14 cellular contexts compared by ENCODE assay signal in genomic region chr2:239260546-239261327, GRCh38.
A peak's percentile ranks its signal among the peaks of the same experiment; 100 is the strongest.
DNase-seq lines count a peak whose midpoint lies in the region; ATAC-seq, FAIRE-seq and TF ChIP-seq lines count a peak whose summit lies in the region.
"Had no signal": no experiment of that assay in that cellular context is flagged by ENCODE, and none has a peak within 500 bp of the region (broad histone marks: within the 10 kb centered on the region; RNA-seq: fewer than 3 reads in every experiment).

No MANE protein-coding gene starts in this region.

- H3K4me3 Mint-ChIP-seq in CD8-positive, alpha-beta T cell: peak overlapping the region; percentile 78

- H2BK5ac ChIP-seq in neuronal stem cell (ENCODE audit: low read length): no peak overlapping the region

- no peak overlapping the region for H4K91ac ChIP-seq in neuronal stem cell (ENCODE audit: low read depth, low read length, poor library complexity)

- peak overlapping the region; percentile 37 for H2AK5ac ChIP-seq in neuronal stem cell (ENCODE audit: low read depth, low read length)

- POLR2A ChIA-PET in CD8-positive, alpha-beta T cell (lab: Charles Lee): no interaction called here
- POLR2A ChIA-PET in GM12878 (lab: Charles Lee): no interaction called here

- H2BK120ac ChIP-seq in neuronal stem cell (ENCODE audit: low read depth, low read length): no peak overlapping the region

- SMC1A ChIA-PET in GM12878 (lab: Charles Lee; ENCODE audit: uncharacterized antibody, unreplicated experiment): interaction anchor here (1.7 kb wide), 1 partner anchor 109 kb away, joined by 5 read pairs; no protein-coding TSS in a partner anchor

- RAD21 ChIA-PET in GM12878 (lab: Charles Lee; ENCODE audit: unreplicated experiment): interaction anchor here (1.9 kb wide), 1 partner anchor 7 kb away, joined by 7 read pairs; no protein-coding TSS in a partner anchor

- H3K14ac ChIP-seq in neuronal stem cell (ENCODE audit: low read length): no peak overlapping the region

- H3K9me3 Mint-ChIP-seq in CD8-positive, alpha-beta T cell: peaks cover 10% of the 10 kb centered on the region

- ATAC-seq in CD8-positive, alpha-beta T cell: no peak
- ATAC-seq in GM12878: no peak

- no peak overlapping the region for H3K4me3 ChIP-seq in BLaER1 treated with 17β-estradiol and CSF1 and Interleukin-3, amounts not matched to agents 10 nM and 100 nM
- no peak overlapping the region for H3K4me3 ChIP-seq in CD8-positive, alpha-beta T cell (ENCODE audit: low read depth, low read length)
- H3K4me3 ChIP-seq in GM12878 (no peak overlapping the region), neuronal stem cell (ENCODE audit: low read length in 2 of 2) (no peak overlapping the region), thyroid gland (replicated peaks in 1 of 3) (no peak overlapping the region)

- intact Hi-C loops in CD8-positive, alpha-beta T cell (cut with DNase I, micrococcal nuclease): loop anchor here in 1 of 2 experiments (5.0 to 10.0 kb wide), 3 partner anchors 364 to 1177 kb away; partner anchors contain the start of genes GPC1 and NDUFA10
- intact Hi-C loops in GM12878 (cut with micrococcal nuclease; ENCODE audit: unreplicated experiment) (no loop called here), thyroid gland (cut with DNase I) (loop anchor here (10.0 kb wide), 1 partner anchor 144 kb away; the partner anchor contains the start of gene HDAC4)

- peaks cover 7% of the 10 kb centered on the region for H3K36me3 Mint-ChIP-seq in CD8-positive, alpha-beta T cell

- FAIRE-seq in GM12878 (lab: Jason Lieb, UNC): no peak

- peak overlapping the region; percentile 92 for H3K27ac Mint-ChIP-seq in CD8-positive, alpha-beta T cell

- peak overlapping the region in 3 of 11 experiments; percentile 1 to 66 (median 26); a peak in 4 of 22 replicates for H3K9ac ChIP-seq in BLaER1 treated with 17β-estradiol and CSF1 and Interleukin-3, amounts not matched to agents 10 nM and 100 nM
- H3K9ac ChIP-seq in GM12878 (ENCODE audit: control insufficient read depth, insufficient read depth, low read length): no peak overlapping the region
- no peak overlapping the region for H3K9ac ChIP-seq in neuronal stem cell (ENCODE audit: low read depth, low read length, poor library complexity)

- H3K18ac ChIP-seq in neuronal stem cell (ENCODE audit: low read length): no peak overlapping the region

- BruUV-seq in GM12878 (replicated peaks; lab: Mats Ljungman, UMichigan): no TSS peak

- H3K4me1 Mint-ChIP-seq in CD8-positive, alpha-beta T cell (ENCODE audit: low read depth): peaks cover 78% of the 10 kb centered on the region

- peak overlapping the region; percentile 83 for H3K23ac ChIP-seq in neuronal stem cell (ENCODE audit: low read depth, low read length, poor library complexity)

- peaks cover 0 to 9% (median 0%) of the 10 kb centered on the region in 11 experiments; a peak in 6 of 22 replicates for H3K36me3 ChIP-seq in BLaER1 treated with 17β-estradiol and CSF1 and Interleukin-3, amounts not matched to agents 10 nM and 100 nM
- H3K36me3 ChIP-seq in CD8-positive, alpha-beta T cell (ENCODE audit: insufficient read depth, low read length): no peaks in the 10 kb centered on the region
- no peaks in the 10 kb centered on the region for H3K36me3 ChIP-seq in GM12878 (ENCODE audit: control insufficient read depth in 2 of 2, insufficient read depth in 2 of 2, low read length in 1 of 2)
- H3K36me3 ChIP-seq in neuronal stem cell (replicated peaks in 1 of 2; ENCODE audit: control insufficient read depth in 2 of 2, insufficient read depth in 2 of 2, low read length in 2 of 2): no peaks in the 10 kb centered on the region
- H3K36me3 ChIP-seq in thyroid gland: no peaks in the 10 kb centered on the region

- CTCF ChIA-PET in CD8-positive, alpha-beta T cell (lab: Charles Lee): interaction anchor here (0.8 to 1.7 kb wide), 2 partner anchors 18 to 730 kb away, joined by 3 to 4 read pairs; no protein-coding TSS in a partner anchor
- CTCF ChIA-PET in GM12878 (lab: Yijun Ruan, JAX): no interaction called here

- H2AFZ ChIP-seq in GM12878 (ENCODE audit: control insufficient read depth, low read depth, low read length) (no peak overlapping the region), neuronal stem cell (ENCODE audit: low read length) (no peak overlapping the region)

- in situ Hi-C loops in GM12878 (cut with MboI): no loop called here

- H3K4me2 ChIP-seq in BLaER1 treated with 17β-estradiol and CSF1 and Interleukin-3, amounts not matched to agents 10 nM and 100 nM: peak overlapping the region; percentile 70 to 93 (median 79)
- H3K4me2 ChIP-seq in GM12878 (ENCODE audit: control insufficient read depth, insufficient read depth) (peak overlapping the region; percentile 83; the same call in 1 of the 2 replicates), neuronal stem cell (ENCODE audit: insufficient read depth, low read length, poor library complexity, severe bottlenecking) (no peak overlapping the region)

- H4K8ac ChIP-seq in neuronal stem cell (ENCODE audit: low read depth, low read length): no peak overlapping the region

- H3K4ac ChIP-seq in neuronal stem cell (ENCODE audit: low read length): no peak overlapping the region

- peaks cover 76 to 97% (median 83%) of the 10 kb centered on the region in 10 experiments for H3K4me1 ChIP-seq in BLaER1 treated with 17β-estradiol and CSF1 and Interleukin-3, amounts not matched to agents 10 nM and 100 nM
- peaks cover 72% of the 10 kb centered on the region for H3K4me1 ChIP-seq in CD8-positive, alpha-beta T cell (ENCODE audit: insufficient read depth, low read length)
- peaks cover 33% of the 10 kb centered on the region for H3K4me1 ChIP-seq in GM12878 (ENCODE audit: control insufficient read depth, insufficient read depth, low read length)
- peaks cover 7 to 14% of the 10 kb centered on the region in 2 donors for H3K4me1 ChIP-seq in neuronal stem cell (ENCODE audit: control insufficient read depth in 2 of 2, insufficient read depth in 1 of 2, low read depth in 1 of 2, low read length in 2 of 2)
- H3K4me1 ChIP-seq in thyroid gland: peaks cover 23 to 40% of the 10 kb centered on the region in 2 donors

- no peak for TF ChIP-seq CTCF in CD8-positive, alpha-beta T cell (IDR thresholded peaks at IDR 0.05)
- TF ChIP-seq CTCF in GM12878 (IDR thresholded peaks at IDR 0.05 in 2 of 3, conservative IDR thresholded peaks at IDR 0.05 in 1 of 3; ENCODE audit: control insufficient read depth in 2 of 3, extremely low read depth in 1 of 3, insufficient read depth in 1 of 3, low read depth in 3 of 3, low read length in 3 of 3) (no peak), thyroid gland (IDR thresholded peaks at IDR 0.05) (no peak)

- H3K27me3 ChIP-seq in BLaER1 treated with 17β-estradiol and CSF1 and Interleukin-3, amounts not matched to agents 10 nM and 100 nM: peaks cover 0 to under 1% (median 0%) of the 10 kb centered on the region in 11 experiments; a peak in 2 of 22 replicates
- H3K27me3 ChIP-seq in CD8-positive, alpha-beta T cell (ENCODE audit: insufficient read depth, low read length): no peaks in the 10 kb centered on the region
- H3K27me3 ChIP-seq in GM12878 (replicated peaks in 1 of 2; ENCODE audit: control insufficient read depth in 2 of 2, insufficient read depth in 2 of 2, low read length in 1 of 2): peaks cover 0 to 4% of the 10 kb centered on the region in 2 experiments; a peak in 2 of 4 replicates
- no peaks in the 10 kb centered on the region for H3K27me3 ChIP-seq in neuronal stem cell (ENCODE audit: control insufficient read depth in 3 of 3, insufficient read depth in 3 of 3, low read depth in 1 of 3, low read length in 3 of 3)
- no peaks in the 10 kb centered on the region for H3K27me3 ChIP-seq in thyroid gland

- no peak overlapping the region for H2BK12ac ChIP-seq in neuronal stem cell (ENCODE audit: low read length)

- no peaks in the 10 kb centered on the region for H3K79me2 ChIP-seq in GM12878 (ENCODE audit: control insufficient read depth, insufficient read depth, low read length)

- H3K9me3 ChIP-seq in BLaER1 treated with 17β-estradiol and CSF1 and Interleukin-3, amounts not matched to agents 10 nM and 100 nM (replicated peaks in 1 of 11): peaks cover 7 to 20% (median 18%) of the 10 kb centered on the region in 11 experiments; a peak in 20 of 22 replicates
- no peaks in the 10 kb centered on the region for H3K9me3 ChIP-seq in CD8-positive, alpha-beta T cell (ENCODE audit: low read length)
- peaks cover 4% of the 10 kb centered on the region; the same call in 2 of the 3 replicates for H3K9me3 ChIP-seq in GM12878 (replicated peaks; ENCODE audit: control insufficient read depth, insufficient read depth, low read length)
- peaks cover 3 to 14% of the 10 kb centered on the region in 2 donors for H3K9me3 ChIP-seq in neuronal stem cell (replicated peaks in 1 of 2; ENCODE audit: control insufficient read depth in 2 of 2, insufficient read depth in 1 of 2, low read depth in 1 of 2, low read length in 2 of 2)
- H3K9me3 ChIP-seq in thyroid gland: no peaks in the 10 kb centered on the region

- H3K79me1 ChIP-seq in neuronal stem cell (ENCODE audit: low read depth, low read length): peaks cover 15% of the 10 kb centered on the region

- no peaks in the 10 kb centered on the region for H3K27me3 Mint-ChIP-seq in CD8-positive, alpha-beta T cell (ENCODE audit: low read depth)

- TF ChIP-seq POLR2A in GM12878 (IDR thresholded peaks at IDR 0.05; ENCODE audit: low read depth, low read length) (no peak), thyroid gland (IDR thresholded peaks at IDR 0.05) (no peak)

- DNase-seq in CD8-positive, alpha-beta T cell: no peak
- no peak for DNase-seq in GM12878 (ENCODE audit: low read depth, low spot score)
- DNase-seq in neuronal stem cell (ENCODE audit: low spot score): no peak
- DNase-seq in thyroid gland: no peak
- DNase-seq in activated effector memory CD4-positive, alpha-beta T cell treated with Interleukin-2 at 50 U/mL for 16 hours: no peak
- no peak for DNase-seq in A172 (ENCODE audit: low spot score)
- DNase-seq: activated gamma-delta T cell treated with Interleukin-2 at 50 U/mL for 16 hours; EL; foreskin melanocyte; NCI-H187 treated with DMSO at 0.1 percent for 48 hours; NCI-H510A treated with DMSO at 0.1 percent for 48 hours; stimulated activated CD4-positive, alpha-beta T cell treated with anti-CD3 and anti-CD28 coated beads, Interleukin-12 subunit alpha, Interleukin-12 subunit beta, amount 100 ng/mL, for 4 hours had no signal

- 95% methylated on average over 21 of the region's 21 CpGs for WGBS in GM12878 (ENCODE audit: insufficient coverage, insufficient replicate concordance, low lambda C conversion rate, missing lambda C conversion rate)
- WGBS in neuronal stem cell (ENCODE audit: extremely low coverage in 2 of 2, insufficient read length in 2 of 2, insufficient replicate concordance in 1 of 2), 2 donors: no CpG with 5 or more reads among the region's 21 CpGs
- 93 to 95% methylated on average over 20 to 21 of the region's 21 CpGs for WGBS in thyroid gland, 2 donors

- TF ChIP-seq EP300 in GM12878 (IDR thresholded peaks at IDR 0.05; ENCODE audit: borderline replicate concordance in 1 of 2, control insufficient read depth in 1 of 2, low read depth in 2 of 2, low read length in 2 of 2): no peak

- TF ChIP-seq RAD21 in GM12878 (IDR thresholded peaks at IDR 0.05; ENCODE audit: insufficient read depth, low read depth, low read length): no peak

- H2BK15ac ChIP-seq in neuronal stem cell (ENCODE audit: low read length): no peak overlapping the region

- peaks cover 19 to 95% (median 60%) of the 10 kb centered on the region in 11 experiments for H4K20me1 ChIP-seq in BLaER1 treated with 17β-estradiol and CSF1 and Interleukin-3, amounts not matched to agents 10 nM and 100 nM
- peaks cover 17% of the 10 kb centered on the region for H4K20me1 ChIP-seq in GM12878 (ENCODE audit: control insufficient read depth, insufficient read depth)

- H3K27ac ChIP-seq in BLaER1 treated with 17β-estradiol and CSF1 and Interleukin-3, amounts not matched to agents 10 nM and 100 nM: peak overlapping the region in 4 of 11 experiments; percentile 11 to 63 (median 52); a peak in 7 of 22 replicates
- peak overlapping the region; percentile 42 for H3K27ac ChIP-seq in CD8-positive, alpha-beta T cell (ENCODE audit: low read depth, low read length)
- H3K27ac ChIP-seq in GM12878 (ENCODE audit: control insufficient read depth, insufficient read depth) (no peak overlapping the region), neuronal stem cell (replicated peaks; ENCODE audit: low read length) (no peak overlapping the region), thyroid gland (no peak overlapping the region)
- H3K27ac ChIP-seq: C4-2B had no signal
